ENCODE assay signal across 12 cellular contexts in the genomic region with DNA sequence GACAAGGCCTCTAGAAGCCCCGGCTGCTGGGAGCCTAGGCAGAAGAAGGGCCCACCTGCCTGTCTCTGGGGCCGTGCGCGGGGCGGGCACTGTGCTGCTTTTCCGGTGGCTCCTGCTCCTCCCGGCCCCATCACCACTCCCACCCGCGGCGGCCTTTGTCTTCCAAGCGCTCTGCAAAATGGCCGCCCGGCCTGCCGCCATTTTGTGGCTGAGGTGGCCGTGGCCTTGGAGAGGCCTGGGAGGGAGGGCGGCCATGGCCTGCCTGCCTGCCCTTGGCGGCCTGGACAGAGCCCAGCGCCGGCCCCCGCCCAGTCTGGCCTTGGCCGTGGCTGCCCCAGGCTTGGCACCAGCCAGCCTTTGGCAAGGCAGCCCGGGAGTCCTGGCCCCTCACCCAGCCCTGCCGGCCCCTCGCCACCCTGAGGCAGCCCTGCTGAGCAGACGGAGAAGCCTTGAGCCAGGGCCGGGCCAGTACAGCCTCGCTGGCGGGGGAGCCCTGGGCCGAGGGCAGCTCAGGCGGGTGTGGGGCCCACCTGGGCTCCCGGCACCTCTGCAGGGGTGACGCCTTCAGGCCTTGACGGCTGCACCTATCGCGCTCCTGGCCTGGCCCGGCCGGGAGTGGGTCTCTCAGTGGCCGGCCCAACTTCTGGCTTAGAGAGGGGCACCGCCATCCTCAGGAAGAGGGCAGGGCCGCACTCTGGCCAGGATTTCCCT. TPM values are rescaled to one million over a fixed set of nuclear protein-coding genes. Genes with fewer than 3 reads are reported as not detected.
DNase-seq lines count a peak whose midpoint lies in the region; ATAC-seq and TF ChIP-seq lines count a peak whose summit lies in the region.
"Had no signal": no experiment of that assay in that cellular context is flagged by ENCODE, and none has a peak within 500 bp of the region (broad histone marks: within the 10 kb centered on the region; RNA-seq: fewer than 3 reads in every experiment).

No MANE protein-coding gene starts in this region.

- peak overlapping the region in 3 of 4 donors; percentile 80 to 97 (median 87) for H3K27ac ChIP-seq in gastroesophageal sphincter
- peak overlapping the region; percentile 75 for H3K27ac ChIP-seq in osteoblast (ENCODE audit: low read depth, low read length)
- peak overlapping the region; percentile 60 to 77 for H3K27ac ChIP-seq in aorta (ENCODE audit: low read depth in 1 of 2, low read length in 2 of 2)
- no peak overlapping the region for H3K27ac ChIP-seq in mesendoderm (ENCODE audit: low read depth, low read length)
- H3K27ac ChIP-seq: brain microvascular endothelial cell, neutrophil had no signal

- peak; percentile 41 for ATAC-seq in Right ventricle myocardium inferior
- ATAC-seq in gastroesophageal sphincter: peak; percentile 1
- peak; percentile 61 for ATAC-seq in aorta (ENCODE audit: low FRiP score)
- ATAC-seq in HG03469 (IDR thresholded peaks at IDR 0.05; ENCODE audit: unreplicated experiment): no peak

- H2AFZ ChIP-seq in osteoblast (ENCODE audit: low read length): no peak overlapping the region

- H3K4me1 ChIP-seq in gastroesophageal sphincter: peaks cover 12 to 100% (median 60%) of the 10 kb centered on the region in 3 donors
- peaks cover 73% of the 10 kb centered on the region for H3K4me1 ChIP-seq in osteoblast (ENCODE audit: insufficient read depth, low read length)
- H3K4me1 ChIP-seq in aorta (ENCODE audit: control insufficient read depth in 1 of 2, insufficient read depth in 2 of 2, low read length in 2 of 2): no peaks in the 10 kb centered on the region
- H3K4me1 ChIP-seq in mesendoderm (ENCODE audit: control insufficient read depth, low read depth, low read length): no peaks in the 10 kb centered on the region

- no peak overlapping the region for H3K9ac ChIP-seq in mesendoderm (ENCODE audit: low read length)

- peaks cover 94% of the 10 kb centered on the region for H4K20me1 ChIP-seq in osteoblast (ENCODE audit: insufficient read depth, low read length)

- no peak overlapping the region for H4K8ac ChIP-seq in mesendoderm (ENCODE audit: low read depth, low read length)

- H2BK15ac ChIP-seq in mesendoderm (replicated peaks; ENCODE audit: low read depth): no peak overlapping the region

- H4K5ac ChIP-seq in mesendoderm (ENCODE audit: low read length): no peak overlapping the region

- no peak for TF ChIP-seq POLR2A in gastroesophageal sphincter (IDR thresholded peaks at IDR 0.05)

- TF ChIP-seq EP300 in gastroesophageal sphincter (IDR thresholded peaks at IDR 0.05): no peak

- no peak overlapping the region for H3K4ac ChIP-seq in mesendoderm (ENCODE audit: low read depth, low read length)

- no peak overlapping the region for H3K4me2 ChIP-seq in osteoblast (ENCODE audit: insufficient read depth, low read length)
- no peak overlapping the region for H3K4me2 ChIP-seq in mesendoderm (ENCODE audit: low read length)

- H3K27me3 ChIP-seq in gastroesophageal sphincter (no peaks in the 10 kb centered on the region), osteoblast (ENCODE audit: insufficient read depth, low read length) (no peaks in the 10 kb centered on the region), aorta (ENCODE audit: control insufficient read depth in 1 of 2, insufficient read depth in 2 of 2, low read length in 1 of 2) (no peaks in the 10 kb centered on the region), mesendoderm (ENCODE audit: insufficient read depth, low read length, poor library complexity) (no peaks in the 10 kb centered on the region)
- H3K27me3 ChIP-seq: brain microvascular endothelial cell, neutrophil had no signal

- H3K4me3 ChIP-seq in gastroesophageal sphincter (no peak overlapping the region), osteoblast (ENCODE audit: insufficient read depth, low read length) (no peak overlapping the region), aorta (ENCODE audit: low read length in 2 of 2) (no peak overlapping the region), mesendoderm (ENCODE audit: low read length) (no peak overlapping the region)

- no peaks in the 10 kb centered on the region for H3K9me3 ChIP-seq in gastroesophageal sphincter
- H3K9me3 ChIP-seq in osteoblast (ENCODE audit: low read depth, low read length): no peaks in the 10 kb centered on the region
- H3K9me3 ChIP-seq in aorta (ENCODE audit: control insufficient read depth, low read length): no peaks in the 10 kb centered on the region
- H3K9me3 ChIP-seq: neutrophil had no signal

- DNase-seq in Right ventricle myocardium inferior (ENCODE audit: missing footprints): no peak
- DNase-seq in cardiac septum (ENCODE audit: low spot score): no peak
- no peak for DNase-seq in osteoblast (ENCODE audit: insufficient read length, low spot score, missing footprints)
- DNase-seq in aorta: peak in 1 of 2 donors; percentile 76
- DNase-seq in NCI-H774 (lab: John Stamatoyannopoulos, UW): no peak
- no peak for DNase-seq in mesendoderm
- DNase-seq: brain microvascular endothelial cell, GDM1, NCI-H2227 treated with DMSO at 0.1 percent for 48 hours had no signal

- H3K79me2 ChIP-seq in osteoblast (ENCODE audit: insufficient read depth, low read length) (peaks cover 97% of the 10 kb centered on the region), mesendoderm (ENCODE audit: control insufficient read depth, insufficient read depth, low read length) (no peaks in the 10 kb centered on the region)

- no peak overlapping the region for H3K56ac ChIP-seq in mesendoderm (ENCODE audit: low read length)

- H3K23ac ChIP-seq in mesendoderm (ENCODE audit: low read length): no peak overlapping the region

- 89% methylated on average over 4 of the region's 40 CpGs; no CpG with 5 or more reads in 1 of the 2 donors for WGBS in gastroesophageal sphincter (ENCODE audit: low coverage in 1 of 2), 2 donors
- WGBS in aorta, 2 donors: 24 to 28% methylated on average over 32 to 40 of the region's 40 CpGs
- WGBS in mesendoderm (ENCODE audit: extremely low coverage, insufficient coverage, low lambda C conversion rate): no CpG with 5 or more reads among the region's 40 CpGs

- no peak overlapping the region for H2BK120ac ChIP-seq in mesendoderm (ENCODE audit: low read depth, low read length)

- H3K79me1 ChIP-seq in mesendoderm (ENCODE audit: low read length): no peaks in the 10 kb centered on the region

- TF ChIP-seq CTCF in gastroesophageal sphincter (IDR thresholded peaks at IDR 0.05) (no peak), osteoblast (IDR thresholded peaks at IDR 0.05; ENCODE audit: extremely low read depth, low read depth, low read length) (no peak)

- H3K18ac ChIP-seq in mesendoderm (ENCODE audit: low read length): no peak overlapping the region

- H3K36me3 ChIP-seq in gastroesophageal sphincter: peaks cover 0 to 97% of the 10 kb centered on the region in 2 donors
- peaks cover 94% of the 10 kb centered on the region for H3K36me3 ChIP-seq in osteoblast (ENCODE audit: insufficient read depth, low read length)
- peaks cover 0 to 5% of the 10 kb centered on the region in 2 donors for H3K36me3 ChIP-seq in aorta (ENCODE audit: control insufficient read depth in 1 of 2, insufficient read depth in 2 of 2, low read length in 1 of 2)
- H3K36me3 ChIP-seq in mesendoderm (ENCODE audit: control insufficient read depth, insufficient read depth, low read length): no peaks in the 10 kb centered on the region

- no peak overlapping the region for H2BK5ac ChIP-seq in mesendoderm (ENCODE audit: low read length)

- intact Hi-C loops in Right ventricle myocardium inferior (cut with DNase I) (no loop called here), cardiac septum (cut with DNase I) (loop anchor here (2.0 kb wide), 1 partner anchor 16 kb away; no protein-coding TSS in a partner anchor), aorta (cut with DNase I) (no loop called here)

- no peak overlapping the region for H2AK5ac ChIP-seq in mesendoderm (ENCODE audit: low read length)

RNA-seq across cellular contexts. Expression of a gene that starts 46.0 kb away (rescaled TPM):
- 70.5 TPM for total RNA-seq in Right ventricle myocardium inferior
- 78.8 TPM for total RNA-seq in cardiac septum
- total RNA-seq in gastroesophageal sphincter: 10 to 100 TPM; 19.5 to 28.5 (median 26.9) TPM
- total RNA-seq in osteoblast: 21.8 and 22.1 TPM in 2 replicates
- 10 to 100 TPM; 29.6 to 32.1 TPM for total RNA-seq in aorta
- polyA plus RNA-seq in aorta: 1 to 10 TPM; 6.9 to 9.8 TPM
- 0.49 TPM for polyA plus RNA-seq in mesendoderm (2013, experiment 1 of 2)
- 0.69 TPM for polyA plus RNA-seq in mesendoderm (2013, experiment 2 of 2)
